In genomic region chr1:155975375-155976061, GRCh38 we compare ENCODE assay signal across 8 cellular contexts. TPM values are rescaled to one million over a fixed set of nuclear protein-coding genes. Genes with fewer than 3 reads are reported as not detected.
A peak's percentile ranks its signal among the peaks of the same experiment; 100 is the strongest.
DNase-seq lines count a peak whose midpoint lies in the region; ATAC-seq, FAIRE-seq and TF ChIP-seq lines count a peak whose summit lies in the region.

No MANE protein-coding gene starts in this region.

- no peak for TF ChIP-seq EP300 in H1 (IDR thresholded peaks at IDR 0.05; ENCODE audit: borderline replicate concordance in 1 of 2, low read depth in 2 of 2, low read length in 2 of 2)

- FAIRE-seq in H1 (lab: Jason Lieb, UNC) (no peak), D721Med (lab: Jason Lieb, UNC) (no peak)

- no peak overlapping the region for H4K91ac ChIP-seq in H1 (replicated peaks; ENCODE audit: insufficient read length, low read length)
- no peak overlapping the region for H4K91ac ChIP-seq in trophoblast cell (ENCODE audit: low read depth, low read length)

- WGBS in H1 (ENCODE audit: extremely low coverage in 1 of 2, insufficient coverage in 1 of 2, insufficient read length in 1 of 2, insufficient replicate concordance in 2 of 2, low coverage in 1 of 2, low lambda C conversion rate in 2 of 2, missing lambda C conversion rate in 1 of 2), 2 experiments: 40% methylated on average over 4 of the region's 4 CpGs; no CpG with 5 or more reads in 1 of the 2 experiments
- no CpG with 5 or more reads among the region's 4 CpGs for WGBS in trophoblast cell (ENCODE audit: extremely low coverage, insufficient coverage, insufficient read length)

- H2BK20ac ChIP-seq in H1 (ENCODE audit: low read length): peak overlapping the region; percentile 32; the same call in 1 of the 2 replicates

- H4K8ac ChIP-seq in H1 (ENCODE audit: extremely low read depth, insufficient read depth, low read length): no peak overlapping the region
- no peak overlapping the region for H4K8ac ChIP-seq in trophoblast cell (ENCODE audit: low read depth, low read length)

- peak overlapping the region; percentile 93 to 99 for H3K4me2 ChIP-seq in H1 (ENCODE audit: insufficient read depth in 1 of 2, low read depth in 2 of 2, low read length in 2 of 2)
- peak overlapping the region; percentile 84 for H3K4me2 ChIP-seq in trophoblast cell (ENCODE audit: low read length)

- H3K18ac ChIP-seq in H1 (ENCODE audit: extremely low read depth, low read length): peak overlapping the region; percentile 85; the same call in 1 of the 2 replicates
- H3K18ac ChIP-seq in trophoblast cell (ENCODE audit: low read length): no peak overlapping the region

- H3K27ac ChIP-seq in H1 (ENCODE audit: low read depth, low read length) (no peak overlapping the region), trophoblast cell (ENCODE audit: low read depth, low read length) (no peak overlapping the region)

- no peak for ATAC-seq in HG03457 (IDR thresholded peaks at IDR 0.05; ENCODE audit: unreplicated experiment)

- H4K20me1 ChIP-seq in H1 (replicated peaks in 1 of 2; ENCODE audit: control insufficient read depth in 1 of 2, insufficient read depth in 2 of 2, low read length in 2 of 2): peaks cover 23 to 27% of the 10 kb centered on the region in 2 experiments

- H3K36me3 ChIP-seq in NT2/D1 (ENCODE audit: insufficient read depth, insufficient read length, low read length): peaks cover 22% of the 10 kb centered on the region
- H3K36me3 ChIP-seq in H1 (ENCODE audit: control insufficient read depth in 2 of 4, insufficient read depth in 4 of 4, low read length in 3 of 4): peaks cover 0 to 3% (median 0%) of the 10 kb centered on the region in 4 experiments; a peak in 1 of 8 replicates
- H3K36me3 ChIP-seq in trophoblast cell (ENCODE audit: control insufficient read depth in 1 of 2, insufficient read depth in 2 of 2, low read length in 2 of 2): peaks cover 3 to 4% of the 10 kb centered on the region in 2 experiments

- no peaks in the 10 kb centered on the region for H3K9me3 ChIP-seq in NT2/D1 (ENCODE audit: insufficient read depth, low read length)
- H3K9me3 ChIP-seq in H1 (ENCODE audit: insufficient read depth in 2 of 2, low read depth in 1 of 2, low read length in 1 of 2): no peaks in the 10 kb centered on the region
- H3K9me3 ChIP-seq in trophoblast cell (ENCODE audit: insufficient read depth, low read depth, low read length): no peaks in the 10 kb centered on the region

- no peak overlapping the region for H2AK5ac ChIP-seq in H1 (ENCODE audit: low read depth, low read length)
- no peak overlapping the region for H2AK5ac ChIP-seq in trophoblast cell (ENCODE audit: low read length)

- no peak overlapping the region for H3K23ac ChIP-seq in H1 (ENCODE audit: insufficient read length)
- no peak overlapping the region for H3K23ac ChIP-seq in trophoblast cell (ENCODE audit: low read length)

- H2BK5ac ChIP-seq in H1 (ENCODE audit: low read depth, low read length): 0 out of 2 replicates have a peak overlapping the region, but pooled peaks have one; percentile 44
- no peak overlapping the region for H2BK5ac ChIP-seq in trophoblast cell (ENCODE audit: low read depth, low read length, poor library complexity)

- H3K4ac ChIP-seq in H1 (replicated peaks; ENCODE audit: insufficient read length, low read depth, low read length) (peak overlapping the region; percentile 38), trophoblast cell (ENCODE audit: low read depth, low read length) (peak overlapping the region; percentile 99)

- H3K79me1 ChIP-seq in H1 (ENCODE audit: low read depth, low read length) (peaks cover 27% of the 10 kb centered on the region), trophoblast cell (ENCODE audit: low read length) (peaks cover 25% of the 10 kb centered on the region)

- DNase-seq in GM12865 (ENCODE audit: low read depth) (no peak), NT2/D1 (ENCODE audit: low read depth, low spot score) (no peak), H1 (ENCODE audit: low read depth in 1 of 2, low spot score in 2 of 2) (no peak), trophoblast cell (no peak), D721Med (ENCODE audit: insufficient read length, low spot score) (no peak), DMS153 (lab: John Stamatoyannopoulos, UW) (no peak), NCI-H146 treated with DMSO at 0.1 percent for 48 hours (lab: John Stamatoyannopoulos, UW; ENCODE audit: unreplicated experiment) (no peak)

- H2BK12ac ChIP-seq in H1 (ENCODE audit: low read depth, low read length) (peak overlapping the region; percentile 80; the same call in 1 of the 2 replicates), trophoblast cell (ENCODE audit: low read length) (no peak overlapping the region)

- CTCF ChIA-PET in H1 (lab: Charles Lee; ENCODE audit: partially characterized antibody): interaction anchor here (0.5 to 9.6 kb wide), 28 partner anchors 8 to 729 kb away, joined by 3 to 126 read pairs (median 4); partner anchors contain the start of genes MEX3A and RAB25

- peaks cover 25% of the 10 kb centered on the region for H3K23me2 ChIP-seq in H1 (ENCODE audit: low read depth, low read length)

- H2AFZ ChIP-seq in H1 (ENCODE audit: low read length) (no peak overlapping the region), trophoblast cell (ENCODE audit: insufficient read depth, low read length, poor library complexity) (no peak overlapping the region)

- H3K4me1 ChIP-seq in NT2/D1 (ENCODE audit: insufficient read depth, insufficient read length) (peaks cover 47% of the 10 kb centered on the region), H1 (replicated peaks in 1 of 4; ENCODE audit: control insufficient read depth in 3 of 4, insufficient read depth in 4 of 4, low read length in 3 of 4) (peaks cover 24 to 48% (median 35%) of the 10 kb centered on the region in 4 experiments), trophoblast cell (ENCODE audit: control insufficient read depth in 1 of 2, insufficient read depth in 2 of 2, low read length in 2 of 2) (peaks cover 32 to 40% of the 10 kb centered on the region in 2 experiments)

- POLR2A ChIA-PET in H1 (lab: Charles Lee; ENCODE audit: partially characterized antibody): interaction anchor here (0.8 to 19.2 kb wide), 18 partner anchors 4 to 270 kb away, joined by 3 to 282 read pairs (median 4); partner anchors contain the start of genes ARHGEF2, KHDC4, LAMTOR2 and PMF1

- H3K9ac ChIP-seq in NT2/D1 (ENCODE audit: insufficient read length, low read depth) (peak overlapping the region; percentile 96), H1 (replicated peaks in 1 of 4; ENCODE audit: extremely low read depth in 1 of 4, low read depth in 3 of 4, low read length in 3 of 4) (no peak overlapping the region; a peak in 3 of 7 replicates), trophoblast cell (ENCODE audit: low read length) (no peak overlapping the region)

- TF ChIP-seq CTCF in GM12865 (IDR thresholded peaks at IDR 0.05; ENCODE audit: insufficient read depth, low read depth, low read length, missing control alignments) (no peak), H1 (IDR thresholded peaks at IDR 0.05; ENCODE audit: control extremely low read depth in 1 of 3, insufficient read depth in 1 of 3, low read depth in 1 of 3, low read length in 3 of 3) (no peak), D721Med (IDR thresholded peaks at IDR 0.05; ENCODE audit: insufficient read depth, missing control alignments) (no peak)

- H3K14ac ChIP-seq in H1 (ENCODE audit: insufficient read length): no peak overlapping the region
- peak overlapping the region; percentile 8 for H3K14ac ChIP-seq in trophoblast cell (ENCODE audit: low read length)

- TF ChIP-seq POLR2A in H1 (IDR thresholded peaks at IDR 0.05; ENCODE audit: control extremely low read depth in 1 of 2, low read depth in 2 of 2, low read length in 2 of 2): peak in 1 of 2 experiments; percentile 19; a peak in 1 of 3 replicates

- peak overlapping the region; percentile 86 for H3K4me3 ChIP-seq in GM12865 (ENCODE audit: low read depth, low read length)
- peak overlapping the region; percentile 87 for H3K4me3 ChIP-seq in NT2/D1 (ENCODE audit: insufficient read length, low read depth)
- H3K4me3 ChIP-seq in H1 (ENCODE audit: extremely low read depth in 1 of 4, insufficient read depth in 2 of 4, low read depth in 3 of 4, low read length in 4 of 4): peak overlapping the region; percentile 77 to 97 (median 90); a peak in 7 of 8 replicates
- no peak overlapping the region for H3K4me3 ChIP-seq in trophoblast cell (ENCODE audit: low read depth, low read length)

- no peak overlapping the region for H2BK120ac ChIP-seq in H1 (replicated peaks; ENCODE audit: low read depth, low read length)
- no peak overlapping the region for H2BK120ac ChIP-seq in trophoblast cell (ENCODE audit: insufficient read depth, low read length, poor library complexity)

- H3K56ac ChIP-seq in H1 (replicated peaks; ENCODE audit: insufficient read length, low read depth, low read length): no peak overlapping the region

- H2BK15ac ChIP-seq in H1 (ENCODE audit: low read length): 0 out of 2 replicates have a peak overlapping the region, but pooled peaks have one; percentile 46

- H4K12ac ChIP-seq in trophoblast cell (ENCODE audit: low read depth, low read length): no peak overlapping the region

- H3K27me3 ChIP-seq in NT2/D1 (ENCODE audit: insufficient read depth, insufficient read length): no peaks in the 10 kb centered on the region
- H3K27me3 ChIP-seq in H1 (replicated peaks in 1 of 4; ENCODE audit: control insufficient read depth in 3 of 4, extremely low read depth in 1 of 4, insufficient read depth in 3 of 4, low read length in 3 of 4): no peaks in the 10 kb centered on the region
- H3K27me3 ChIP-seq in trophoblast cell (ENCODE audit: insufficient read depth, low read length): no peaks in the 10 kb centered on the region

- peak overlapping the region; percentile 5 for H4K5ac ChIP-seq in H1 (ENCODE audit: insufficient read length, low read depth, low read length)

- no peak for TF ChIP-seq RAD21 in H1 (IDR thresholded peaks at IDR 0.05 in 1 of 2, conservative IDR thresholded peaks at IDR 0.05 in 1 of 2; ENCODE audit: low read depth in 2 of 2, low read length in 2 of 2)

- peaks cover 42 to 72% of the 10 kb centered on the region in 2 experiments for H3K79me2 ChIP-seq in H1 (ENCODE audit: control insufficient read depth in 1 of 2, insufficient read depth in 2 of 2, low read length in 2 of 2)
- peaks cover 40% of the 10 kb centered on the region for H3K79me2 ChIP-seq in trophoblast cell (ENCODE audit: control insufficient read depth, insufficient read depth, low read length, poor library complexity)

RNA-seq across cellular contexts. Expression of gene ARHGEF2, which starts 2.8 kb away (rescaled TPM):
- 68.3 and 80.5 TPM in 2 replicates for total RNA-seq in H1 (2021; fragmentation: NEBNext Ultra II Directional; extraction: Animal tissue kit (Norgen Biotek cat#: 25700))
- polyA plus RNA-seq in H1 (2011; rRNA removed): 42.7 and 55.0 TPM in 2 replicates
- 36.0 TPM for polyA plus RNA-seq in H1 (2011; cell fraction: cytosol; rRNA removed)
- polyA plus RNA-seq in H1 (2011; cell fraction: nucleus; rRNA removed): 102 TPM
- 54.6 to 83.3 TPM (median 61.5 TPM) in 4 replicates for polyA plus RNA-seq in H1 (2012, experiment 1 of 2)
- polyA plus RNA-seq in H1 (2012, experiment 2 of 2): 40.4 TPM
- 27.1 TPM for polyA plus RNA-seq in H1 (2013, experiment 1 of 2)
- polyA plus RNA-seq in H1 (2013, experiment 2 of 2): 27.2 TPM
- polyA minus RNA-seq in H1 (2011; rRNA and poly(A)+ RNA removed): 67.3 and 87.2 TPM in 2 replicates
- 29.9 TPM for polyA minus RNA-seq in H1 (2011; cell fraction: cytosol; rRNA and poly(A)+ RNA removed)
- polyA minus RNA-seq in H1 (2011; cell fraction: nucleus; rRNA and poly(A)+ RNA removed): 75.9 TPM
- polyA plus RNA-seq in trophoblast cell (2013): 42.1 and 46.5 TPM in 2 replicates

RNA-seq across cellular contexts. Expression of gene RXFP4, which starts 34.1 kb away (rescaled TPM):
- not detected in 2 replicates for total RNA-seq in H1 (2021; fragmentation: NEBNext Ultra II Directional; extraction: Animal tissue kit (Norgen Biotek cat#: 25700))
- 0.09 TPM in 1 of 2 replicates, not detected in the other for polyA plus RNA-seq in H1 (2011; rRNA removed)
- polyA plus RNA-seq in H1 (2011; cell fraction: cytosol; rRNA removed): not detected
- polyA plus RNA-seq in H1 (2011; cell fraction: nucleus; rRNA removed): not detected
- 0.18 TPM in 1 of 4 replicates, not detected in the others for polyA plus RNA-seq in H1 (2012, experiment 1 of 2)
- not detected for polyA plus RNA-seq in H1 (2012, experiment 2 of 2)
- not detected for polyA plus RNA-seq in H1 (2013, experiment 1 of 2)
- not detected for polyA plus RNA-seq in H1 (2013, experiment 2 of 2)
- polyA minus RNA-seq in H1 (2011; rRNA and poly(A)+ RNA removed): 0.15 TPM in 1 of 2 replicates, not detected in the other
- not detected for polyA minus RNA-seq in H1 (2011; cell fraction: cytosol; rRNA and poly(A)+ RNA removed)
- 0.70 TPM for polyA minus RNA-seq in H1 (2011; cell fraction: nucleus; rRNA and poly(A)+ RNA removed)
- not detected in 2 replicates for polyA plus RNA-seq in trophoblast cell (2013)

RNA-seq across cellular contexts. Expression of gene KHDC4, which starts 41.3 kb away (rescaled TPM):
- 53.4 and 56.6 TPM in 2 replicates for total RNA-seq in H1 (2021; fragmentation: NEBNext Ultra II Directional; extraction: Animal tissue kit (Norgen Biotek cat#: 25700))
- 59.9 and 81.1 TPM in 2 replicates for polyA plus RNA-seq in H1 (2011; rRNA removed)
- 82.9 TPM for polyA plus RNA-seq in H1 (2011; cell fraction: cytosol; rRNA removed)
- polyA plus RNA-seq in H1 (2011; cell fraction: nucleus; rRNA removed): 112 TPM
- 50.2 to 59.1 TPM (median 55.5 TPM) in 4 replicates for polyA plus RNA-seq in H1 (2012, experiment 1 of 2)
- 11.6 TPM for polyA plus RNA-seq in H1 (2012, experiment 2 of 2)
- polyA plus RNA-seq in H1 (2013, experiment 1 of 2): 46.7 TPM
- 44.1 TPM for polyA plus RNA-seq in H1 (2013, experiment 2 of 2)
- polyA minus RNA-seq in H1 (2011; rRNA and poly(A)+ RNA removed): 89.4 and 120 TPM in 2 replicates
- 50.6 TPM for polyA minus RNA-seq in H1 (2011; cell fraction: cytosol; rRNA and poly(A)+ RNA removed)
- 103 TPM for polyA minus RNA-seq in H1 (2011; cell fraction: nucleus; rRNA and poly(A)+ RNA removed)
- 38.9 and 40.5 TPM in 2 replicates for polyA plus RNA-seq in trophoblast cell (2013)

RNA-seq across cellular contexts. Expression of gene SSR2, which starts 45.2 kb away (rescaled TPM):
- 190 and 196 TPM in 2 replicates for total RNA-seq in H1 (2021; fragmentation: NEBNext Ultra II Directional; extraction: Animal tissue kit (Norgen Biotek cat#: 25700))
- 411 and 648 TPM in 2 replicates for polyA plus RNA-seq in H1 (2011; rRNA removed)
- 513 TPM for polyA plus RNA-seq in H1 (2011; cell fraction: cytosol; rRNA removed)
- 240 TPM for polyA plus RNA-seq in H1 (2011; cell fraction: nucleus; rRNA removed)
- 232 to 248 TPM (median 244 TPM) in 4 replicates for polyA plus RNA-seq in H1 (2012, experiment 1 of 2)
- polyA plus RNA-seq in H1 (2012, experiment 2 of 2): 448 TPM
- polyA plus RNA-seq in H1 (2013, experiment 1 of 2): 408 TPM
- polyA plus RNA-seq in H1 (2013, experiment 2 of 2): 481 TPM
- polyA minus RNA-seq in H1 (2011; rRNA and poly(A)+ RNA removed): 282 and 428 TPM in 2 replicates
- polyA minus RNA-seq in H1 (2011; cell fraction: cytosol; rRNA and poly(A)+ RNA removed): 95.5 TPM
- polyA minus RNA-seq in H1 (2011; cell fraction: nucleus; rRNA and poly(A)+ RNA removed): 85.3 TPM
- 723 and 747 TPM in 2 replicates for polyA plus RNA-seq in trophoblast cell (2013)
